Comparison of ENCODE assay signal across 1 cellular context in the genomic region with DNA sequence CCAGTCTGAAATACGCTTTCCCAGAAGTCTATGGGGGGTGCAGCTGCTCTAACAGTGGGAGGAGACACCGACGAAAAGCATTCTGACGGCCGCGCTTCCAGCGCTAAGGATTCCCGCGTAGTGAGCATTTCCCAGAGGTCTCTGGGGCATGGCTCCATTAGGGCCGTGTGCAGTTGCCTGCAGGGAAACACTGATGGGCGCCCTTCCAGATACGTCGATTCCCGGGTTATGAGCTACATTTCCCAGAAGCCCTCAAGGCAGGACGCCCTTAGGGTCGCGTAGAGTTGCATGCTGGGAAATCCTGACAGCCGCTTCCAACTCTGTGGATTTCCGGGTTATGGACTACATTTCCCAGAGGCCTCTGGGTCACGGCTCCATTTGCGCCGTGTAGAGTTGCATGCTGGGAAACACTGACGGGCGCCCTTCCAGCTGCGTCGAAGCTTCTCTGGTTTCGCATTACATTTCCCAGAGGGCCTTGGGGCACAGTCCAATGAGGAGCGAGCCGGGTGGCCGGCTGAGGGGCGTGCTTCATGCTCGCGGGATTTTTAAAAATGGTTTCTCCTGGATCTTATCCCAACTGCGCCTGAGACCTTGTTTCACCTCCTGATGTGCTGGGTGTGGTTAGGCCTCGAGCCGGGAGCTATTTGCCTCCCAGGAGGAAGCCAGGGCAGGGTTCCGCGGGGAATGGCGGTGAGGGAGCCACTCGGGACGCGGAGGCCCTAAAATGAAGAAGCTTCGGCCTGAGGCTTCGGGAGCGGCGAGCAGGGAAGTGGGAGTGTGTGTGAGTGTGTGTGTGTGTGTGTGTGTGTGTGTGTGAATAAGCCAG.
TF ChIP-seq lines count a peak whose summit lies in the region.

No MANE protein-coding gene starts in this region.

TF ChIP-seq in IMR-90, 13 proteins besides CTCF, POLR2A, EP300 and RAD21 (continued from another document):
- TF ChIP-seq, protein P1, sequence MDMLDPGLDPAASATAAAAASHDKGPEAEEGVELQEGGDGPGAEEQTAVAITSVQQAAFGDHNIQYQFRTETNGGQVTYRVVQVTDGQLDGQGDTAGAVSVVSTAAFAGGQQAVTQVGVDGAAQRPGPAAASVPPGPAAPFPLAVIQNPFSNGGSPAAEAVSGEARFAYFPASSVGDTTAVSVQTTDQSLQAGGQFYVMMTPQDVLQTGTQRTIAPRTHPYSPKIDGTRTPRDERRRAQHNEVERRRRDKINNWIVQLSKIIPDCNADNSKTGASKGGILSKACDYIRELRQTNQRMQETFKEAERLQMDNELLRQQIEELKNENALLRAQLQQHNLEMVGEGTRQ (IDR thresholded peaks at IDR 0.05; ENCODE audit: low read depth, low read length), result peak; percentile 62; the same call in 1 of the 2 replicates
- TF ChIP-seq BHLHE40 (IDR thresholded peaks at IDR 0.05; ENCODE audit: low read depth, low read length), result 0 out of 2 replicates have a peak, but pooled peaks have one; percentile 4
